ENCODE assay signal across 10 cellular contexts in the genomic region with DNA sequence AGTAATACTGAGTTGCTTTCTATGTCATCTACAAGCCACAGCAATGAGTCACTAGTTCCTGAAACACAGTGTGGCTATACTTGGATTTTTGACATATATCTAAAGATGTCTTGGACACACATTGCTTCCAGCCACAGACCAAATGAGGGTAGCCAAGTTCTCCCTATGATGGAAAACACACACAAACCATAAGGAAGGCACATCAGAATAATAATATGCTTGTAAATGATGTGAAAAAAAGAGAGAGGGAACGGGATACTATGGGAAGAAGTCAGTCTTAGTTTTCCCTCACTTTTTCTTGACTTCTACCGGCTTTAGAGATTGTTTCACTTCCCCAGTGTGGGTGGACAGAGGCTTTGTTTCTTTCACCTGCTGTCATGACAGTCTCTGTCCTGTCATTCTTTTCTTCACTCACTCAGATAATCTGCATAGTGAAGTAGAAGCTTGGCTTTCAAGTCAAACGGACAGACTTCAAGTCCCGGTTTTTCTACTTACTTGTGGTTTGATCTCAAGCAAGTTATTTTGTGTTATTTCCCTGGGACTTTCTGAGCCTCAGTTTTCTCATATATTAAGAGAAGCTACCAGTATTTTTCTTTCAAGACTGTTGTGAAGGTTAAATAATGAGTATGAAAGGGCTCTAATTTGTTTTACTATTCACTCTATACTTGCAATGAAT. TPM values are rescaled to one million over a fixed set of nuclear protein-coding genes. Genes with fewer than 3 reads are reported as not detected.
DNase-seq lines count a peak whose midpoint lies in the region; ATAC-seq, FAIRE-seq and TF ChIP-seq lines count a peak whose summit lies in the region.
"Had no signal": no experiment of that assay in that cellular context is flagged by ENCODE, and none has a peak within 500 bp of the region (broad histone marks: within the 10 kb centered on the region; RNA-seq: fewer than 3 reads in every experiment).

No MANE protein-coding gene starts in this region.

- H3K4me3 ChIP-seq in endodermal cell (ENCODE audit: low read length) (no peak overlapping the region), aorta (ENCODE audit: low read length in 2 of 2) (no peak overlapping the region), prostate gland (no peak overlapping the region)

- H3K9ac ChIP-seq in endodermal cell (ENCODE audit: extremely low read depth, low read length, poor library complexity, severe bottlenecking), result no peak overlapping the region

- TF ChIP-seq POLR2A in prostate gland (IDR thresholded peaks at IDR 0.05), result no peak

- peak; percentile 99 for ATAC-seq in GM21367 (IDR thresholded peaks at IDR 0.05; ENCODE audit: unreplicated experiment)
- ATAC-seq in HG03354 (IDR thresholded peaks at IDR 0.05; ENCODE audit: poor library complexity, severe bottlenecking, unreplicated experiment), result peak; percentile 99
- no peak for ATAC-seq in aorta (ENCODE audit: low FRiP score)
- ATAC-seq: left colon had no signal

- H3K36me3 ChIP-seq in endodermal cell (ENCODE audit: control insufficient read depth, insufficient read depth, low read length), result no peaks in the 10 kb centered on the region
- no peaks in the 10 kb centered on the region for H3K36me3 ChIP-seq in aorta (ENCODE audit: control insufficient read depth in 1 of 2, insufficient read depth in 2 of 2, low read length in 1 of 2)
- no peaks in the 10 kb centered on the region for H3K36me3 ChIP-seq in prostate gland

- no peak overlapping the region for H3K27ac Mint-ChIP-seq in endodermal cell

- intact Hi-C loops in aorta (cut with DNase I) (no loop called here), prostate gland (cut with DNase I) (no loop called here)

- WGBS in endodermal cell (ENCODE audit: insufficient coverage in 1 of 2, insufficient read length in 1 of 2), 2 experiments, result 76% methylated on average over 4 of the region's 4 CpGs; no CpG with 5 or more reads in 1 of the 2 experiments
- WGBS in aorta, 2 donors, result 27 to 37% methylated on average over 4 of the region's 4 CpGs
- WGBS in prostate gland, result 64% methylated on average over 4 of the region's 4 CpGs

- H3K9me3 ChIP-seq in endodermal cell (ENCODE audit: control insufficient read depth, low read length) (no peaks in the 10 kb centered on the region), aorta (ENCODE audit: control insufficient read depth, low read length) (no peaks in the 10 kb centered on the region), prostate gland (no peaks in the 10 kb centered on the region)

- H3K27ac ChIP-seq in endodermal cell (ENCODE audit: low read depth, low read length) (no peak overlapping the region), aorta (ENCODE audit: low read depth in 1 of 2, low read length in 2 of 2) (no peak overlapping the region), prostate gland (no peak overlapping the region)

- peak; percentile 97 for FAIRE-seq in GM18507 (lab: Jason Lieb, UNC)

- H3K4me1 Mint-ChIP-seq in endodermal cell, result no peaks in the 10 kb centered on the region

- TF ChIP-seq CTCF in endodermal cell (conservative IDR thresholded peaks at IDR 0.05) (no peak), prostate gland (IDR thresholded peaks at IDR 0.05) (no peak)

- no peaks in the 10 kb centered on the region for H3K27me3 ChIP-seq in endodermal cell (ENCODE audit: control insufficient read depth, insufficient read depth, low read length, poor library complexity, severe bottlenecking)
- H3K27me3 ChIP-seq in aorta (ENCODE audit: control insufficient read depth in 1 of 2, insufficient read depth in 2 of 2, low read length in 1 of 2), result no peaks in the 10 kb centered on the region
- H3K27me3 ChIP-seq in prostate gland (replicated peaks; ENCODE audit: insufficient read depth), result no peaks in the 10 kb centered on the region

- no peak for DNase-seq in GM18507 (ENCODE audit: extremely low spot score, insufficient read length, low read depth)
- peak; percentile 0 for DNase-seq in astrocyte of the hippocampus (ENCODE audit: low read depth, low spot score)
- no peak for DNase-seq in cerebellar cortex (ENCODE audit: low spot score)
- DNase-seq in endodermal cell, result no peak
- no peak for DNase-seq in aorta
- DNase-seq in prostate gland (ENCODE audit: low spot score), result no peak
- DNase-seq: central memory CD4-positive, alpha-beta T cell; left colon had no signal

- H3K27me3 Mint-ChIP-seq in endodermal cell (ENCODE audit: insufficient read depth), result no peaks in the 10 kb centered on the region

- peaks cover 49% of the 10 kb centered on the region for H3K9me3 Mint-ChIP-seq in endodermal cell

- H3K36me3 Mint-ChIP-seq in endodermal cell (ENCODE audit: low read depth), result no peaks in the 10 kb centered on the region

- no peaks in the 10 kb centered on the region for H3K4me1 ChIP-seq in endodermal cell (ENCODE audit: control insufficient read depth, insufficient read depth, low read length)
- no peaks in the 10 kb centered on the region for H3K4me1 ChIP-seq in aorta (ENCODE audit: control insufficient read depth in 1 of 2, insufficient read depth in 2 of 2, low read length in 2 of 2)
- no peaks in the 10 kb centered on the region for H3K4me1 ChIP-seq in prostate gland (replicated peaks)

- no peak overlapping the region for H3K4me3 Mint-ChIP-seq in endodermal cell

RNA-seq across cellular contexts. Expression of a gene that starts 34.7 kb away (rescaled TPM):
- under 1 TPM in 1 of 2 donors, not detected in 1; 0.33 TPM for total RNA-seq in endodermal cell
- not detected for polyA plus RNA-seq in endodermal cell (2013, experiment 1 of 2)
- not detected for polyA plus RNA-seq in endodermal cell (2013, experiment 2 of 2)
- total RNA-seq in aorta, result 1 to 10 TPM in 1 of 2 donors, under 1 TPM in 1; 0.75 to 1.1 TPM
- not detected for polyA plus RNA-seq in aorta
- under 1 TPM in 1 of 2 donors, not detected in 1; 0.96 TPM for total RNA-seq in prostate gland
